Comparison of ENCODE assay signal across 10 cellular contexts in the genomic region with DNA sequence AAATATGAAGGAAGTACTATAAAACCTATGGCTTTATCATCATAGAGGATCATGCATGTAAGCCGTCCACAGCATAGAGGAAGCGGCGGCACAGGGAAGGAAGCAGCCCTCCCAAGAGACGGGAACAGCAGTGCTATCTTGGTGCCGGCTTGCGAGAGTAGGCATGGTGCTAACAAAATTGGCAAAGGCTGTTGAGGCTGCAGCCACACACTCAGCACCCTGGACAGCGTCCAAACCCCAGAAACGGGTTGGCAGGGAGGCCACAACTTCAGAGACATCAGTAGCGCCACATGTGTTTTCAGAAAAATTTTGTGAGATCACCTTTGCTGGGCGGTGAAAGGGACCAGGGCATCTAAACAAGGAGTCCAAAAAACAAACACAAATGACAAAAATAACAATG. TPM values are rescaled to one million over a fixed set of nuclear protein-coding genes. Genes with fewer than 3 reads are reported as not detected.
DNase-seq lines count a peak whose midpoint lies in the region; ATAC-seq, FAIRE-seq and TF ChIP-seq lines count a peak whose summit lies in the region.
"Had no signal": no experiment of that assay in that cellular context is flagged by ENCODE, and none has a peak within 500 bp of the region (broad histone marks: within the 10 kb centered on the region; RNA-seq: fewer than 3 reads in every experiment).

No MANE protein-coding gene starts in this region.

- H3K4ac ChIP-seq in mesendoderm (ENCODE audit: low read depth, low read length): no peak overlapping the region

- H3K9ac ChIP-seq in GM12878 (ENCODE audit: control insufficient read depth, insufficient read depth, low read length) (no peak overlapping the region), mesendoderm (ENCODE audit: low read length) (no peak overlapping the region)

- CTCF ChIA-PET in GM12878 (lab: Yijun Ruan, JAX): no interaction called here

- ATAC-seq in GM12878: peak; percentile 42; the same call in 2 of the 3 replicates
- ATAC-seq: T-helper 17 cell had no signal

- H3K9me3 ChIP-seq in GM12878 (replicated peaks; ENCODE audit: control insufficient read depth, insufficient read depth, low read length): no peaks in the 10 kb centered on the region
- no peaks in the 10 kb centered on the region for H3K9me3 ChIP-seq in vagina

- no peak overlapping the region for H2BK5ac ChIP-seq in mesendoderm (ENCODE audit: low read length)

- H3K27ac ChIP-seq in GM12878 (ENCODE audit: control insufficient read depth, insufficient read depth) (no peak overlapping the region), mesendoderm (ENCODE audit: low read depth, low read length) (no peak overlapping the region), vagina (no peak overlapping the region)

- no peak overlapping the region for H4K8ac ChIP-seq in mesendoderm (ENCODE audit: low read depth, low read length)

- H4K5ac ChIP-seq in mesendoderm (ENCODE audit: low read length): no peak overlapping the region

- no peak overlapping the region for H2AK5ac ChIP-seq in mesendoderm (ENCODE audit: low read length)

- H3K79me2 ChIP-seq in GM12878 (ENCODE audit: control insufficient read depth, insufficient read depth, low read length) (no peaks in the 10 kb centered on the region), mesendoderm (ENCODE audit: control insufficient read depth, insufficient read depth, low read length) (no peaks in the 10 kb centered on the region)

- H3K27me3 ChIP-seq in GM12878 (replicated peaks in 1 of 2; ENCODE audit: control insufficient read depth in 2 of 2, insufficient read depth in 2 of 2, low read length in 1 of 2) (no peaks in the 10 kb centered on the region), mesendoderm (ENCODE audit: insufficient read depth, low read length, poor library complexity) (no peaks in the 10 kb centered on the region), vagina (no peaks in the 10 kb centered on the region)

- no peak overlapping the region for H2BK15ac ChIP-seq in mesendoderm (replicated peaks; ENCODE audit: low read depth)

- TF ChIP-seq POLR2A in GM12878 (IDR thresholded peaks at IDR 0.05; ENCODE audit: low read depth, low read length) (no peak), vagina (IDR thresholded peaks at IDR 0.05) (no peak)

- 33% methylated on average over 10 of the region's 10 CpGs for WGBS in GM12878 (ENCODE audit: insufficient coverage, insufficient replicate concordance, low lambda C conversion rate, missing lambda C conversion rate)
- WGBS in mesendoderm (ENCODE audit: extremely low coverage, insufficient coverage, low lambda C conversion rate): no CpG with 5 or more reads among the region's 10 CpGs

- no peak for TF ChIP-seq RAD21 in GM12878 (IDR thresholded peaks at IDR 0.05; ENCODE audit: insufficient read depth, low read depth, low read length)

- no peak for FAIRE-seq in GM12878 (lab: Jason Lieb, UNC)

- H3K36me3 ChIP-seq in GM12878 (ENCODE audit: control insufficient read depth in 2 of 2, insufficient read depth in 2 of 2, low read length in 1 of 2) (no peaks in the 10 kb centered on the region), mesendoderm (ENCODE audit: control insufficient read depth, insufficient read depth, low read length) (no peaks in the 10 kb centered on the region), vagina (no peaks in the 10 kb centered on the region)

- POLR2A ChIA-PET in GM12878 (lab: Charles Lee): no interaction called here

- no peaks in the 10 kb centered on the region for H3K79me1 ChIP-seq in mesendoderm (ENCODE audit: low read length)

- no peak for TF ChIP-seq EP300 in GM12878 (IDR thresholded peaks at IDR 0.05; ENCODE audit: borderline replicate concordance in 1 of 2, control insufficient read depth in 1 of 2, low read depth in 2 of 2, low read length in 2 of 2)

- no peak overlapping the region for H3K4me3 ChIP-seq in GM12878
- no peak overlapping the region for H3K4me3 ChIP-seq in mesendoderm (ENCODE audit: low read length)
- no peak overlapping the region for H3K4me3 ChIP-seq in vagina

- SMC1A ChIA-PET in GM12878 (lab: Charles Lee; ENCODE audit: uncharacterized antibody, unreplicated experiment): no interaction called here

- TF ChIP-seq CTCF in GM13976 (IDR thresholded peaks at IDR 0.05; ENCODE audit: borderline replicate concordance, control extremely low read depth, extremely low read depth, insufficient read depth, missing control alignments): no peak
- no peak for TF ChIP-seq CTCF in GM12878 (IDR thresholded peaks at IDR 0.05 in 2 of 3, conservative IDR thresholded peaks at IDR 0.05 in 1 of 3; ENCODE audit: control insufficient read depth in 2 of 3, extremely low read depth in 1 of 3, insufficient read depth in 1 of 3, low read depth in 3 of 3, low read length in 3 of 3)
- no peak for TF ChIP-seq CTCF in vagina (IDR thresholded peaks at IDR 0.05)

- in situ Hi-C loops in GM13976 (cut with MboI; ENCODE audit: low sequenced_read_pairs, unreplicated experiment) (no loop called here), GM12878 (cut with MboI) (no loop called here)

- intact Hi-C loops in GM12878 (cut with micrococcal nuclease; ENCODE audit: unreplicated experiment) (no loop called here), vagina (cut with DNase I) (no loop called here)

- DNase-seq in GM13976 (ENCODE audit: low spot score) (peak; percentile 17), M059J (ENCODE audit: low read depth) (peak; percentile 18), GM12878 (ENCODE audit: low read depth, low spot score) (no peak), mesendoderm (peak; percentile 63), NOMO-1 treated with dmso at 0.1 percent for 144 hours (lab: John Stamatoyannopoulos, UW; ENCODE audit: unreplicated experiment) (no peak), cortex of kidney (lab: John Stamatoyannopoulos, UW) (no peak), NCI-H2081 (lab: John Stamatoyannopoulos, UW) (no peak), vagina (ENCODE audit: extremely low spot score in 2 of 2) (no peak)
- DNase-seq: NCI-H187, T-helper 17 cell had no signal

- H3K4me1 ChIP-seq in GM12878 (ENCODE audit: control insufficient read depth, insufficient read depth, low read length) (no peaks in the 10 kb centered on the region), mesendoderm (ENCODE audit: control insufficient read depth, low read depth, low read length) (no peaks in the 10 kb centered on the region), vagina (no peaks in the 10 kb centered on the region)

- no peak overlapping the region for H3K18ac ChIP-seq in mesendoderm (ENCODE audit: low read length)

- H2AFZ ChIP-seq in GM12878 (ENCODE audit: control insufficient read depth, low read depth, low read length): no peak overlapping the region

- no TSS peak for BruUV-seq in GM12878 (replicated peaks; lab: Mats Ljungman, UMichigan)

- H2BK120ac ChIP-seq in mesendoderm (ENCODE audit: low read depth, low read length): no peak overlapping the region

- H3K23ac ChIP-seq in mesendoderm (ENCODE audit: low read length): no peak overlapping the region

- H3K4me2 ChIP-seq in GM12878 (ENCODE audit: control insufficient read depth, insufficient read depth): no peak overlapping the region
- no peak overlapping the region for H3K4me2 ChIP-seq in mesendoderm (ENCODE audit: low read length)

- RAD21 ChIA-PET in GM12878 (lab: Charles Lee; ENCODE audit: unreplicated experiment): no interaction called here

- H4K20me1 ChIP-seq in GM12878 (ENCODE audit: control insufficient read depth, insufficient read depth): no peaks in the 10 kb centered on the region

- H3K56ac ChIP-seq in mesendoderm (ENCODE audit: low read length): no peak overlapping the region

TF ChIP-seq in GM12878, 131 proteins besides CTCF, POLR2A, EP300 and RAD21 (continues in another document):
- TF ChIP-seq, protein P1, sequence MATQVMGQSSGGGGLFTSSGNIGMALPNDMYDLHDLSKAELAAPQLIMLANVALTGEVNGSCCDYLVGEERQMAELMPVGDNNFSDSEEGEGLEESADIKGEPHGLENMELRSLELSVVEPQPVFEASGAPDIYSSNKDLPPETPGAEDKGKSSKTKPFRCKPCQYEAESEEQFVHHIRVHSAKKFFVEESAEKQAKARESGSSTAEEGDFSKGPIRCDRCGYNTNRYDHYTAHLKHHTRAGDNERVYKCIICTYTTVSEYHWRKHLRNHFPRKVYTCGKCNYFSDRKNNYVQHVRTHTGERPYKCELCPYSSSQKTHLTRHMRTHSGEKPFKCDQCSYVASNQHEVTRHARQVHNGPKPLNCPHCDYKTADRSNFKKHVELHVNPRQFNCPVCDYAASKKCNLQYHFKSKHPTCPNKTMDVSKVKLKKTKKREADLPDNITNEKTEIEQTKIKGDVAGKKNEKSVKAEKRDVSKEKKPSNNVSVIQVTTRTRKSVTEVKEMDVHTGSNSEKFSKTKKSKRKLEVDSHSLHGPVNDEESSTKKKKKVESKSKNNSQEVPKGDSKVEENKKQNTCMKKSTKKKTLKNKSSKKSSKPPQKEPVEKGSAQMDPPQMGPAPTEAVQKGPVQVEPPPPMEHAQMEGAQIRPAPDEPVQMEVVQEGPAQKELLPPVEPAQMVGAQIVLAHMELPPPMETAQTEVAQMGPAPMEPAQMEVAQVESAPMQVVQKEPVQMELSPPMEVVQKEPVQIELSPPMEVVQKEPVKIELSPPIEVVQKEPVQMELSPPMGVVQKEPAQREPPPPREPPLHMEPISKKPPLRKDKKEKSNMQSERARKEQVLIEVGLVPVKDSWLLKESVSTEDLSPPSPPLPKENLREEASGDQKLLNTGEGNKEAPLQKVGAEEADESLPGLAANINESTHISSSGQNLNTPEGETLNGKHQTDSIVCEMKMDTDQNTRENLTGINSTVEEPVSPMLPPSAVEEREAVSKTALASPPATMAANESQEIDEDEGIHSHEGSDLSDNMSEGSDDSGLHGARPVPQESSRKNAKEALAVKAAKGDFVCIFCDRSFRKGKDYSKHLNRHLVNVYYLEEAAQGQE (IDR thresholded peaks at IDR 0.05; ENCODE audit: low read depth, low read length): peak; percentile 89

RNA-seq across cellular contexts. Expression of a gene that starts 37.7 kb away (rescaled TPM):
- total RNA-seq in M059J (2014; rRNA removed; shearing (Covaris generic)): 0.22 TPM in 1 of 2 replicates, not detected in the other
- total RNA-seq in GM12878 (2013; cell fraction: nucleolus; rRNA removed): not detected in 2 replicates
- total RNA-seq in GM12878 (2014; rRNA removed) (0.05 TPM in 1 of 2 replicates, not detected in the other), GM12878 (2014; rRNA removed; fragmentation: Illumina TruSeq; extraction: Trizol) (not detected in 2 replicates), GM12878 (2021) (not detected in 2 replicates), vagina (not detected)
- not detected for polyA plus RNA-seq in GM12878 (2011; ENCODE audit: low read depth)
- polyA plus RNA-seq in GM12878 (2011; rRNA removed) (0.10 and 0.52 TPM in 2 replicates), GM12878 (2014; fragmentation: Illumina TruSeq; extraction: Trizol) (not detected in 2 replicates), GM12878 (2014; fragmentation: Nextera tagmentation; extraction: Ambion mirVana) (not detected), GM12878 (2014; rRNA removed) (not detected in 2 replicates), GM12878 (2016; fragmentation: Nextera tagmentation; extraction: Ambion mirVana) (not detected)
- 0.10 and 0.33 TPM in 2 replicates for polyA plus RNA-seq in GM12878 (2011; cell fraction: cytosol; rRNA removed)
- polyA plus RNA-seq in GM12878 (2011; cell fraction: nucleus; rRNA removed): 0.79 and 0.83 TPM in 2 replicates
- polyA plus RNA-seq in GM12878 (2012): not detected in 2 replicates
- 0.15 and 1.1 TPM in 2 replicates for polyA minus RNA-seq in GM12878 (2011; rRNA and poly(A)+ RNA removed)
- polyA minus RNA-seq in GM12878 (2011; cell fraction: cytosol; rRNA and poly(A)+ RNA removed): not detected in 2 replicates
- polyA minus RNA-seq in GM12878 (2011; cell fraction: nucleus; rRNA and poly(A)+ RNA removed): 1.5 and 3.0 TPM in 2 replicates
- polyA plus RNA-seq in mesendoderm (2013, experiment 1 of 2): 11.6 TPM
- 12.7 TPM for polyA plus RNA-seq in mesendoderm (2013, experiment 2 of 2)
- total RNA-seq: T-helper 17 cell had no signal

Comparison
In these comparisons a context has a peak if more than half of its experiments do, and no peak if none do; other contexts are left out.
1. DNase-seq: peak in GM13976 (single experiment), M059J (single experiment) and mesendoderm (single experiment); none in GM12878 (single experiment), NOMO-1 treated with dmso at 0.1 percent for 144 hours (single experiment), cortex of kidney (single experiment), NCI-H2081 (0 of 2) and vagina (0 of 2).